8 cellular contexts compared by ENCODE assay signal in genomic region chr5:140322751-140323731, GRCh38. TPM values are rescaled to one million over a fixed set of nuclear protein-coding genes. Genes with fewer than 3 reads are reported as not detected.
DNase-seq lines count a peak whose midpoint lies in the region; ATAC-seq and TF ChIP-seq lines count a peak whose summit lies in the region.

No MANE protein-coding gene starts in this region.

- H3K36me3 ChIP-seq in SK-N-SH (replicated peaks in 1 of 2; ENCODE audit: control insufficient read depth in 1 of 2, insufficient read depth in 2 of 2, low read length in 1 of 2), result no peaks in the 10 kb centered on the region

- DNase-seq in EH (ENCODE audit: low read depth) (peak; percentile 98), SK-N-SH (no peak), glomerular visceral epithelial cell (ENCODE audit: extremely low spot score) (peak; percentile 98), pulmonary artery endothelial cell (ENCODE audit: low read depth, low spot score) (peak; percentile 80)
- no peak for DNase-seq in activated CD4-positive, alpha-beta memory T cell treated with anti-CD3 and anti-CD28 coated beads for 36 hours
- DNase-seq in stimulated activated naive CD4-positive, alpha-beta T cell (lab: John Stamatoyannopoulos, UW), result no peak
- DNase-seq in activated T-cell treated with anti-CD3 and anti-CD28 coated beads, Interleukin-2, amount 50 U/mL, for 4 hours, result no peak

- intact Hi-C loops in activated CD4-positive, alpha-beta memory T cell treated with anti-CD3 and anti-CD28 coated beads for 36 hours (cut with micrococcal nuclease), result no loop called here

- no peak for ATAC-seq in activated T-cell treated with anti-CD3 and anti-CD28 coated beads, Interleukin-2, amount 50 U/mL, for 4 hours
- ATAC-seq in GM21526 (IDR thresholded peaks at IDR 0.05; ENCODE audit: low FRiP score, unreplicated experiment), result no peak

- H3K9me2 ChIP-seq in SK-N-SH, result no peaks in the 10 kb centered on the region

- H3K9ac ChIP-seq in SK-N-SH, result peak overlapping the region; percentile 68

- CTCF ChIA-PET in SK-N-SH (lab: Yijun Ruan, JAX), result interaction anchor here (1.6 to 2.6 kb wide), 2 partner anchors 29 to 79 kb away, joined by 7 to 15 read pairs; no protein-coding TSS in a partner anchor
- CTCF ChIA-PET in activated CD4-positive, alpha-beta memory T cell treated with anti-CD3 and anti-CD28 coated beads for 36 hours (lab: Charles Lee), result interaction anchor here (0.7 to 1.4 kb wide), 2 partner anchors 29 to 206 kb away, joined by 3 read pairs; no protein-coding TSS in a partner anchor

- no peaks in the 10 kb centered on the region for H3K9me3 ChIP-seq in SK-N-SH

- H3K27me3 Mint-ChIP-seq in activated CD4-positive, alpha-beta memory T cell treated with anti-CD3 and anti-CD28 coated beads for 36 hours, result no peaks in the 10 kb centered on the region
- no peaks in the 10 kb centered on the region for H3K27me3 Mint-ChIP-seq in activated T-cell treated with anti-CD3 and anti-CD28 coated beads, Interleukin-2, amount 50 U/mL, for 4 hours (ENCODE audit: low read depth)

- no peaks in the 10 kb centered on the region for H3K27me3 ChIP-seq in SK-N-SH (ENCODE audit: insufficient read depth)

- H3K4me1 ChIP-seq in SK-N-SH (ENCODE audit: control insufficient read depth in 1 of 2, insufficient read depth in 2 of 2, low read depth in 1 of 2, low read length in 1 of 2), result peaks cover 7 to 33% of the 10 kb centered on the region in 2 experiments; a peak in 3 of 4 replicates

- no peaks in the 10 kb centered on the region for H3K36me3 Mint-ChIP-seq in activated CD4-positive, alpha-beta memory T cell treated with anti-CD3 and anti-CD28 coated beads for 36 hours
- H3K36me3 Mint-ChIP-seq in activated T-cell treated with anti-CD3 and anti-CD28 coated beads, Interleukin-2, amount 50 U/mL, for 4 hours (ENCODE audit: insufficient read depth), result no peaks in the 10 kb centered on the region

- no peaks in the 10 kb centered on the region for H3K9me3 Mint-ChIP-seq in activated CD4-positive, alpha-beta memory T cell treated with anti-CD3 and anti-CD28 coated beads for 36 hours
- no peaks in the 10 kb centered on the region for H3K9me3 Mint-ChIP-seq in activated T-cell treated with anti-CD3 and anti-CD28 coated beads, Interleukin-2, amount 50 U/mL, for 4 hours

- peak in 1 of 2 experiments; percentile 94; a peak in 2 of 4 replicates for TF ChIP-seq EP300 in SK-N-SH (IDR thresholded peaks at IDR 0.05; ENCODE audit: borderline replicate concordance in 1 of 2, low read depth in 1 of 2, low read length in 1 of 2)

- no peak for TF ChIP-seq CTCF in SK-N-SH (IDR thresholded peaks at IDR 0.05)

- H4K20me1 ChIP-seq in SK-N-SH (ENCODE audit: insufficient read depth), result no peaks in the 10 kb centered on the region

- H3K27ac Mint-ChIP-seq in activated CD4-positive, alpha-beta memory T cell treated with anti-CD3 and anti-CD28 coated beads for 36 hours, result no peak overlapping the region

- H3K79me2 ChIP-seq in SK-N-SH (ENCODE audit: insufficient read depth), result no peaks in the 10 kb centered on the region

- peak overlapping the region; percentile 32 to 94; a peak in 3 of 4 replicates for H3K27ac ChIP-seq in SK-N-SH (ENCODE audit: low read depth in 2 of 2, low read length in 1 of 2)

- peaks cover 23% of the 10 kb centered on the region for H3F3A ChIP-seq in SK-N-SH (replicated peaks; ENCODE audit: insufficient read depth)

- POLR2A ChIA-PET in SK-N-SH (lab: Yijun Ruan, JAX), result no interaction called here
- POLR2A ChIA-PET in activated CD4-positive, alpha-beta memory T cell treated with anti-CD3 and anti-CD28 coated beads for 36 hours (lab: Charles Lee), result no interaction called here

- H3K4me3 ChIP-seq in SK-N-SH (ENCODE audit: low read depth in 2 of 2, low read length in 1 of 2), result no peak overlapping the region

- no peak overlapping the region for H2AFZ ChIP-seq in SK-N-SH (ENCODE audit: low read depth)

- WGBS in SK-N-SH (ENCODE audit: low lambda C conversion rate), result 35% methylated on average over 9 of the region's 9 CpGs

- H3K4me2 ChIP-seq in SK-N-SH, result peak overlapping the region; percentile 59

- peaks cover 5% of the 10 kb centered on the region for H3K4me1 Mint-ChIP-seq in activated CD4-positive, alpha-beta memory T cell treated with anti-CD3 and anti-CD28 coated beads for 36 hours (ENCODE audit: low read depth)
- peaks cover 8% of the 10 kb centered on the region for H3K4me1 Mint-ChIP-seq in activated T-cell treated with anti-CD3 and anti-CD28 coated beads, Interleukin-2, amount 50 U/mL, for 4 hours (ENCODE audit: low read depth)

- no peak for TF ChIP-seq RAD21 in SK-N-SH (IDR thresholded peaks at IDR 0.05; ENCODE audit: low read length)

- H3K4me3 Mint-ChIP-seq in activated CD4-positive, alpha-beta memory T cell treated with anti-CD3 and anti-CD28 coated beads for 36 hours, result no peak overlapping the region
- H3K4me3 Mint-ChIP-seq in activated T-cell treated with anti-CD3 and anti-CD28 coated beads, Interleukin-2, amount 50 U/mL, for 4 hours, result no peak overlapping the region

TF ChIP-seq in SK-N-SH, 30 proteins besides CTCF, POLR2A, EP300 and RAD21 (continues in another document):
- TF ChIP-seq USF2 (IDR thresholded peaks at IDR 0.05; ENCODE audit: borderline replicate concordance, low read depth, low read length) (no peak), ZBTB33 (IDR thresholded peaks at IDR 0.05; ENCODE audit: borderline replicate concordance, low read depth) (0 out of 2 replicates have a peak, but pooled peaks have one; percentile 67), TCF12 (IDR thresholded peaks at IDR 0.05) (peak; percentile 94), MEF2A (IDR thresholded peaks at IDR 0.05; ENCODE audit: borderline replicate concordance, low read depth) (peak; percentile 69; the same call in 1 of the 2 replicates), POLR2AphosphoS5 (IDR thresholded peaks at IDR 0.05; ENCODE audit: low read depth, low read length) (peak; percentile 65; the same call in 1 of the 2 replicates), FOSL2 (IDR thresholded peaks at IDR 0.05; ENCODE audit: borderline replicate concordance, low read depth) (peak; percentile 95), CHD2 (IDR thresholded peaks at IDR 0.05; ENCODE audit: low read length, partially characterized antibody) (no peak), MXI1 (IDR thresholded peaks at IDR 0.05; ENCODE audit: low read depth, low read length) (no peak), RFX5 (IDR thresholded peaks at IDR 0.05; ENCODE audit: low read length) (no peak), YY1 (IDR thresholded peaks at IDR 0.05; ENCODE audit: low read depth) (no peak), SIN3A (IDR thresholded peaks at IDR 0.05; ENCODE audit: borderline replicate concordance, low read depth, low read length) (0 out of 2 replicates have a peak, but pooled peaks have one; percentile 32)

RNA-seq across cellular contexts. Expression of gene PFDN1, which starts 20.1 kb away (rescaled TPM):
- 55.2 and 63.6 TPM in 2 replicates for polyA plus RNA-seq in SK-N-SH (2012; rRNA removed)
- polyA plus RNA-seq in SK-N-SH (2012; cell fraction: cytosol; rRNA removed), result 78.2 and 78.4 TPM in 2 replicates
- polyA plus RNA-seq in SK-N-SH (2012; cell fraction: nucleus; rRNA removed), result 31.6 and 34.6 TPM in 2 replicates
- 59.0 and 70.4 TPM in 2 replicates for total RNA-seq in pulmonary artery endothelial cell
- 10 to 100 TPM; 50.1 to 54.6 TPM for total RNA-seq in activated CD4-positive, alpha-beta memory T cell treated with anti-CD3 and anti-CD28 coated beads for 36 hours
- 10 to 100 TPM; 54.1 to 58.8 (median 55.7) TPM for total RNA-seq in activated T-cell treated with anti-CD3 and anti-CD28 coated beads, Interleukin-2, amount 50 U/mL, for 4 hours

RNA-seq across cellular contexts. Expression of gene HBEGF, which starts 23.4 kb away (rescaled TPM):
- 56.2 and 59.8 TPM in 2 replicates for polyA plus RNA-seq in SK-N-SH (2012; rRNA removed)
- polyA plus RNA-seq in SK-N-SH (2012; cell fraction: cytosol; rRNA removed), result 39.3 and 56.3 TPM in 2 replicates
- 73.4 and 106 TPM in 2 replicates for polyA plus RNA-seq in SK-N-SH (2012; cell fraction: nucleus; rRNA removed)
- total RNA-seq in pulmonary artery endothelial cell, result 16.6 and 24.3 TPM in 2 replicates
- 10 to 100 TPM; 21.5 to 23.5 TPM for total RNA-seq in activated CD4-positive, alpha-beta memory T cell treated with anti-CD3 and anti-CD28 coated beads for 36 hours
- 1 to 10 TPM; 3.8 to 5.2 (median 4.0) TPM for total RNA-seq in activated T-cell treated with anti-CD3 and anti-CD28 coated beads, Interleukin-2, amount 50 U/mL, for 4 hours

RNA-seq across cellular contexts. Expression of gene SLC4A9, which starts 37.0 kb away (rescaled TPM):
- polyA plus RNA-seq in SK-N-SH (2012; rRNA removed), result 0.02 TPM in 1 of 2 replicates, not detected in the other
- 0.01 TPM in 2 replicates for polyA plus RNA-seq in SK-N-SH (2012; cell fraction: cytosol; rRNA removed)
- 0.09 and 0.10 TPM in 2 replicates for polyA plus RNA-seq in SK-N-SH (2012; cell fraction: nucleus; rRNA removed)
- not detected in 2 replicates for total RNA-seq in pulmonary artery endothelial cell
- under 1 TPM in 1 of 2 experiments, not detected in 1; 0.26 TPM for total RNA-seq in activated CD4-positive, alpha-beta memory T cell treated with anti-CD3 and anti-CD28 coated beads for 36 hours
- not detected for total RNA-seq in activated T-cell treated with anti-CD3 and anti-CD28 coated beads, Interleukin-2, amount 50 U/mL, for 4 hours

Comparison
In these comparisons a context has a peak if more than half of its experiments do, and no peak if none do; other contexts are left out.
1. DNase-seq: peak in EH (single experiment), glomerular visceral epithelial cell (single experiment) and pulmonary artery endothelial cell (single experiment); none in SK-N-SH (single experiment), activated CD4-positive, alpha-beta memory T cell treated with anti-CD3 and anti-CD28 coated beads for 36 hours (single experiment), stimulated activated naive CD4-positive, alpha-beta T cell (0 of 6) and activated T-cell treated with anti-CD3 and anti-CD28 coated beads, Interleukin-2, amount 50 U/mL, for 4 hours (single experiment).